37 cellular contexts compared by ENCODE assay signal in genomic region chr5:35324201-35324600, GRCh38.
A peak's percentile ranks its signal among the peaks of the same experiment; 100 is the strongest.
DNase-seq lines count a peak whose midpoint lies in the region; ATAC-seq, FAIRE-seq and TF ChIP-seq lines count a peak whose summit lies in the region.
"Had no signal": no experiment of that assay in that cellular context is flagged by ENCODE, and none has a peak within 500 bp of the region (broad histone marks: within the 10 kb centered on the region; RNA-seq: fewer than 3 reads in every experiment).

No MANE protein-coding gene starts in this region.

- no peaks in the 10 kb centered on the region for H4K20me1 ChIP-seq in H1 (replicated peaks in 1 of 2; ENCODE audit: control insufficient read depth in 1 of 2, insufficient read depth in 2 of 2, low read length in 2 of 2)
- H4K20me1 ChIP-seq: BLaER1; BLaER1 treated with 17β-estradiol and CSF1 and Interleukin-3, amounts not matched to agents 10 nM and 100 nM had no signal

- H3K27ac ChIP-seq in H1 (ENCODE audit: low read depth, low read length), result no peak overlapping the region
- no peak overlapping the region for H3K27ac ChIP-seq in neuronal stem cell (replicated peaks; ENCODE audit: low read length)
- H3K27ac ChIP-seq: 22Rv1; A549; BLaER1; BLaER1 treated with 17β-estradiol and CSF1 and Interleukin-3, amounts not matched to agents 10 nM and 100 nM; C4-2B had no signal

- no peaks in the 10 kb centered on the region; a peak in 1 of 4 replicates for H3K79me2 ChIP-seq in H1 (ENCODE audit: control insufficient read depth in 1 of 2, insufficient read depth in 2 of 2, low read length in 2 of 2)

- no peak overlapping the region for H4K8ac ChIP-seq in H1 (ENCODE audit: extremely low read depth, insufficient read depth, low read length)
- no peak overlapping the region for H4K8ac ChIP-seq in neuronal stem cell (ENCODE audit: low read depth, low read length)

- TF ChIP-seq RAD21 in H1 (IDR thresholded peaks at IDR 0.05 in 1 of 2, conservative IDR thresholded peaks at IDR 0.05 in 1 of 2; ENCODE audit: low read depth in 2 of 2, low read length in 2 of 2), result no peak

- no peak overlapping the region for H3K56ac ChIP-seq in H1 (replicated peaks; ENCODE audit: insufficient read length, low read depth, low read length)

- intact Hi-C loops in sciatic nerve (cut with DNase I) (no loop called here), natural killer cell (cut with micrococcal nuclease) (no loop called here)

- peaks cover 4% of the 10 kb centered on the region in 2 donors for H3K9me3 Mint-ChIP-seq in natural killer cell
- H3K9me3 Mint-ChIP-seq: CD4-positive, alpha-beta T cell had no signal

- no peak overlapping the region for H4K5ac ChIP-seq in H1 (ENCODE audit: insufficient read length, low read depth, low read length)

- no peak overlapping the region for H2BK5ac ChIP-seq in H1 (ENCODE audit: low read depth, low read length)
- H2BK5ac ChIP-seq in neuronal stem cell (ENCODE audit: low read length), result no peak overlapping the region

- no peak overlapping the region for H3K23ac ChIP-seq in H1 (ENCODE audit: insufficient read length)
- peak overlapping the region; percentile 90 for H3K23ac ChIP-seq in neuronal stem cell (ENCODE audit: low read depth, low read length, poor library complexity)

- H3K18ac ChIP-seq in H1 (ENCODE audit: extremely low read depth, low read length), result no peak overlapping the region
- peak overlapping the region; percentile 41 for H3K18ac ChIP-seq in neuronal stem cell (ENCODE audit: low read length)

- WGBS in H1 (ENCODE audit: extremely low coverage in 1 of 2, insufficient coverage in 1 of 2, insufficient read length in 1 of 2, insufficient replicate concordance in 2 of 2, low coverage in 1 of 2, low lambda C conversion rate in 2 of 2, missing lambda C conversion rate in 1 of 2), 2 experiments, result 96% methylated on average over 4 of the region's 4 CpGs; no CpG with 5 or more reads in 1 of the 2 experiments
- WGBS in neuronal stem cell (ENCODE audit: extremely low coverage in 2 of 2, insufficient read length in 2 of 2, insufficient replicate concordance in 1 of 2), 2 donors, result no CpG with 5 or more reads among the region's 4 CpGs

- TF ChIP-seq CTCF in H1 (IDR thresholded peaks at IDR 0.05; ENCODE audit: control extremely low read depth in 1 of 3, insufficient read depth in 1 of 3, low read depth in 1 of 3, low read length in 3 of 3) (no peak), natural killer cell (IDR thresholded peaks at IDR 0.05) (no peak)

- H2AFZ ChIP-seq in H1 (ENCODE audit: low read length), result no peak overlapping the region
- H2AFZ ChIP-seq in neuronal stem cell (ENCODE audit: low read length), result no peak overlapping the region

- no peak overlapping the region for H3K14ac ChIP-seq in H1 (ENCODE audit: insufficient read length)
- peak overlapping the region; percentile 67 for H3K14ac ChIP-seq in neuronal stem cell (ENCODE audit: low read length)

- H3K4ac ChIP-seq in H1 (replicated peaks; ENCODE audit: insufficient read length, low read depth, low read length) (no peak overlapping the region), neuronal stem cell (ENCODE audit: low read length) (no peak overlapping the region)

- no peaks in the 10 kb centered on the region for H3K27me3 Mint-ChIP-seq in natural killer cell (ENCODE audit: low read depth in 2 of 2)
- H3K27me3 Mint-ChIP-seq: CD4-positive, CD25-positive, alpha-beta regulatory T cell had no signal

- POLR2A ChIA-PET in H1 (lab: Charles Lee; ENCODE audit: partially characterized antibody), result interaction anchor here (1.4 kb wide), 1 partner anchor 11 kb away, joined by 4 read pairs; no protein-coding TSS in a partner anchor

- H3K4me3 ChIP-seq in MG63, result no peak overlapping the region
- H3K4me3 ChIP-seq in H1 (ENCODE audit: extremely low read depth in 1 of 4, insufficient read depth in 2 of 4, low read depth in 3 of 4, low read length in 4 of 4), result no peak overlapping the region
- H3K4me3 ChIP-seq in neuronal stem cell (ENCODE audit: low read length in 2 of 2), result peak overlapping the region in 1 of 2 donors; percentile 60
- H3K4me3 ChIP-seq: A549; BLaER1; BLaER1 treated with 17β-estradiol and CSF1 and Interleukin-3, amounts not matched to agents 10 nM and 100 nM had no signal

- peak overlapping the region; percentile 17; the same call in 1 of the 2 replicates for H2BK12ac ChIP-seq in H1 (ENCODE audit: low read depth, low read length)
- H2BK12ac ChIP-seq in neuronal stem cell (ENCODE audit: low read length), result no peak overlapping the region

- TF ChIP-seq POLR2A in H1 (IDR thresholded peaks at IDR 0.05; ENCODE audit: control extremely low read depth in 1 of 2, low read depth in 2 of 2, low read length in 2 of 2), result no peak

- H3K36me3 ChIP-seq in MG63 (no peaks in the 10 kb centered on the region), H1 (ENCODE audit: control insufficient read depth in 2 of 4, insufficient read depth in 4 of 4, low read length in 3 of 4) (no peaks in the 10 kb centered on the region), neuronal stem cell (replicated peaks in 1 of 2; ENCODE audit: control insufficient read depth in 2 of 2, insufficient read depth in 2 of 2, low read length in 2 of 2) (no peaks in the 10 kb centered on the region)
- H3K36me3 ChIP-seq: BE2C; BLaER1; BLaER1 treated with 17β-estradiol and CSF1 and Interleukin-3, amounts not matched to agents 10 nM and 100 nM had no signal

- H3K27me3 ChIP-seq in MG63, result no peaks in the 10 kb centered on the region
- H3K27me3 ChIP-seq in H1 (replicated peaks in 1 of 4; ENCODE audit: control insufficient read depth in 3 of 4, extremely low read depth in 1 of 4, insufficient read depth in 3 of 4, low read length in 3 of 4), result no peaks in the 10 kb centered on the region; a peak in 1 of 7 replicates
- H3K27me3 ChIP-seq in neuronal stem cell (ENCODE audit: control insufficient read depth in 3 of 3, insufficient read depth in 3 of 3, low read depth in 1 of 3, low read length in 3 of 3), result no peaks in the 10 kb centered on the region
- H3K27me3 ChIP-seq: BE2C, BLaER1 had no signal

- H3K79me1 ChIP-seq in H1 (ENCODE audit: low read depth, low read length) (no peaks in the 10 kb centered on the region), neuronal stem cell (ENCODE audit: low read depth, low read length) (no peaks in the 10 kb centered on the region)

- peak; percentile 1 for DNase-seq in MG63
- DNase-seq in H1 (ENCODE audit: low read depth in 1 of 2, low spot score in 2 of 2), result no peak
- DNase-seq in neuronal stem cell (ENCODE audit: low spot score), result no peak
- no peak for DNase-seq in sciatic nerve (ENCODE audit: low spot score)
- no peak for DNase-seq in NCI-H2081 treated with DMSO at 0.1 percent for 48 hours (lab: John Stamatoyannopoulos, UW)
- DNase-seq in RCC 7860 (ENCODE audit: low spot score), result no peak
- DNase-seq in natural killer cell, result no peak
- DNase-seq: 8988T; ACHN; AML-193; BE2C; C1 segment of cervical spinal cord; Caco-2; Calu3; CD4-positive, alpha-beta memory T cell; CD4-positive, alpha-beta T cell; CD4-positive, CD25-positive, alpha-beta regulatory T cell; CD8-positive, alpha-beta memory T cell; CD8-positive, alpha-beta T cell; COR-L47; DMS 273 treated with DMSO at 0.1 percent for 48 hours; DMS153; DMS53; DMS79; DMS79 treated with DMSO at 0.1 percent for 48 hours; DND-41; EL had no signal

- H3K36me3 Mint-ChIP-seq in natural killer cell, result no peaks in the 10 kb centered on the region
- H3K36me3 Mint-ChIP-seq: CD4-positive, alpha-beta memory T cell; CD4-positive, CD25-positive, alpha-beta regulatory T cell; CD8-positive, alpha-beta memory T cell; CD8-positive, alpha-beta T cell had no signal

- CTCF ChIA-PET in H1 (lab: Charles Lee; ENCODE audit: partially characterized antibody), result interaction anchor here (1.0 to 1.6 kb wide), 2 partner anchors 14 to 112 kb away, joined by 3 to 5 read pairs; no protein-coding TSS in a partner anchor

- H2BK20ac ChIP-seq in H1 (ENCODE audit: low read length), result no peak overlapping the region

- H2BK15ac ChIP-seq in H1 (ENCODE audit: low read length) (no peak overlapping the region), neuronal stem cell (ENCODE audit: low read length) (no peak overlapping the region)

- no peak overlapping the region for H3K9ac ChIP-seq in H1 (replicated peaks in 1 of 4; ENCODE audit: extremely low read depth in 1 of 4, low read depth in 3 of 4, low read length in 3 of 4)
- H3K9ac ChIP-seq in neuronal stem cell (ENCODE audit: low read depth, low read length, poor library complexity), result no peak overlapping the region
- H3K9ac ChIP-seq: BLaER1; BLaER1 treated with 17β-estradiol and CSF1 and Interleukin-3, amounts not matched to agents 10 nM and 100 nM had no signal

- H3K4me1 Mint-ChIP-seq in natural killer cell, result no peaks in the 10 kb centered on the region
- H3K4me1 Mint-ChIP-seq: CD4-positive, CD25-positive, alpha-beta regulatory T cell had no signal

- no peak overlapping the region for H3K4me3 Mint-ChIP-seq in natural killer cell
- H3K4me3 Mint-ChIP-seq: B cell; CD14-positive monocyte; CD4-positive, alpha-beta memory T cell; CD4-positive, alpha-beta T cell; CD4-positive, CD25-positive, alpha-beta regulatory T cell; CD8-positive, alpha-beta memory T cell; CD8-positive, alpha-beta T cell had no signal

- H3K23me2 ChIP-seq in H1 (ENCODE audit: low read depth, low read length), result no peaks in the 10 kb centered on the region

- no peak for TF ChIP-seq EP300 in H1 (IDR thresholded peaks at IDR 0.05; ENCODE audit: borderline replicate concordance in 1 of 2, low read depth in 2 of 2, low read length in 2 of 2)

- H3K4me2 ChIP-seq in H1 (ENCODE audit: insufficient read depth in 1 of 2, low read depth in 2 of 2, low read length in 2 of 2), result no peak overlapping the region
- no peak overlapping the region for H3K4me2 ChIP-seq in neuronal stem cell (ENCODE audit: insufficient read depth, low read length, poor library complexity, severe bottlenecking)
- H3K4me2 ChIP-seq: A549; BLaER1; BLaER1 treated with 17β-estradiol and CSF1 and Interleukin-3, amounts not matched to agents 10 nM and 100 nM had no signal

- H3K4me1 ChIP-seq in H1 (replicated peaks in 1 of 4; ENCODE audit: control insufficient read depth in 3 of 4, insufficient read depth in 4 of 4, low read length in 3 of 4), result no peaks in the 10 kb centered on the region
- H3K4me1 ChIP-seq in neuronal stem cell (ENCODE audit: control insufficient read depth in 2 of 2, insufficient read depth in 1 of 2, low read depth in 1 of 2, low read length in 2 of 2), result no peaks in the 10 kb centered on the region
- H3K4me1 ChIP-seq: A549, BE2C, Caco-2 had no signal

- no peak overlapping the region for H2BK120ac ChIP-seq in H1 (replicated peaks; ENCODE audit: low read depth, low read length)
- H2BK120ac ChIP-seq in neuronal stem cell (ENCODE audit: low read depth, low read length), result no peak overlapping the region

- peaks cover 3% of the 10 kb centered on the region; the same call in 1 of the 2 replicates for H3K9me3 ChIP-seq in MG63
- no peaks in the 10 kb centered on the region for H3K9me3 ChIP-seq in H1 (ENCODE audit: insufficient read depth in 2 of 2, low read depth in 1 of 2, low read length in 1 of 2)
- peaks cover 0 to 2% of the 10 kb centered on the region in 2 donors for H3K9me3 ChIP-seq in neuronal stem cell (replicated peaks in 1 of 2; ENCODE audit: control insufficient read depth in 2 of 2, insufficient read depth in 1 of 2, low read depth in 1 of 2, low read length in 2 of 2)
- H3K9me3 ChIP-seq: A549, BE2C, Caco-2 had no signal

- FAIRE-seq in H1 (lab: Jason Lieb, UNC) (no peak), RCC 7860 (lab: Jason Lieb, UNC) (no peak)
- FAIRE-seq: A204.1, A549, D721Med had no signal

- 0 out of 2 replicates have a peak overlapping the region, but pooled peaks have one; percentile 11 for H2AK5ac ChIP-seq in H1 (ENCODE audit: low read depth, low read length)
- H2AK5ac ChIP-seq in neuronal stem cell (ENCODE audit: low read depth, low read length), result peak overlapping the region; percentile 78

- H4K91ac ChIP-seq in H1 (replicated peaks; ENCODE audit: insufficient read length, low read length) (no peak overlapping the region), neuronal stem cell (ENCODE audit: low read depth, low read length, poor library complexity) (no peak overlapping the region)

- no peak overlapping the region for H3K27ac Mint-ChIP-seq in natural killer cell
- H3K27ac Mint-ChIP-seq: B cell; CD4-positive, alpha-beta memory T cell; CD4-positive, alpha-beta T cell; CD4-positive, CD25-positive, alpha-beta regulatory T cell; CD8-positive, alpha-beta memory T cell; CD8-positive, alpha-beta T cell had no signal

- ATAC-seq in sciatic nerve (peak; percentile 22), HG02970 (IDR thresholded peaks at IDR 0.05; ENCODE audit: low FRiP score, unreplicated experiment) (no peak), natural killer cell (no peak)
- ATAC-seq: A549; CD8-positive, alpha-beta T cell had no signal
